Comparison of ENCODE assay signal across 14 cellular contexts in the genomic region with DNA sequence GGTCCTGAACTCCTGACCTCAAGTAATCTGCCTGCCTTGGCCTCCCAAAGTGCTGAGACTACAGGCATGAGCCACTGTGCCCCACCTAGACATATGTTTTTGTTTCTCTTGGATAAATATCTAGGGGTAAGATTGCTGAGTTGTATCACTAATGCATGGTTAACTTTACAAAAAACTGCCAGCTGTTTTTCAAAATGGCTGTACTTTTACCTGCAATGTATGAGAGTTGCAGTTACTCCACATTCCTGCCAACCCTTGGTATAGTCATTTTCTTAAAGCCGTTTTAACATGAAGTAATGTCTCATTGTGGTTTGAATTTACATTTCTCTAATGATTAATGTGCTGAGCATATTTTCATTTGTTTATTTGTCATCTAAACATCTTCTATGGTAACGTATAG.
"Had no signal": no experiment of that assay in that cellular context is flagged by ENCODE, and none has a peak within 500 bp of the region (broad histone marks: within the 10 kb centered on the region; RNA-seq: fewer than 3 reads in every experiment).

No MANE protein-coding gene starts in this region.

- H3K4me1 ChIP-seq: left ventricle myocardium inferior, thyroid gland had no signal

- ATAC-seq: esophagus mucosa; naive thymus-derived CD8-positive, alpha-beta T cell; stimulated activated naive B cell treated with anti-CD40 and anti-IgM and Interleukin-4, amounts not matched to agents 10 μg/mL and 1 μg/mL and 100 μg/mL, for 72 hours had no signal

- DNase-seq: activated B cell treated with CpG ODN at 0.5 μM for 24 hours; activated CD4-positive, alpha-beta T cell treated with anti-CD3 and anti-CD28 coated beads, Interleukin-2, amount 50 U/mL, for 48 hours; activated naive CD4-positive, alpha-beta T cell; activated naive CD8-positive, alpha-beta T cell treated with anti-CD3 and anti-CD28 coated beads, Interleukin-2, amount 10 ng/mL, durations not matched to agents 7 days and 5 days; anterior cingulate cortex; brain microvascular endothelial cell; hippocampal formation; left ventricle myocardium inferior; naive thymus-derived CD8-positive, alpha-beta T cell; stimulated activated CD4-positive, alpha-beta T cell treated with anti-CD3 and anti-CD28 coated beads, Interleukin-2, amount 100 ng/mL, for 48 hours; stimulated activated naive B cell treated with anti-CD40 and anti-IgM and Interleukin-4, amounts not matched to agents 10 μg/mL and 1 μg/mL and 100 μg/mL, for 72 hours; thyroid gland had no signal

- H3K9me3 Mint-ChIP-seq: activated naive CD8-positive, alpha-beta T cell treated with anti-CD3 and anti-CD28 coated beads, Interleukin-2, amount 10 ng/mL, durations not matched to agents 7 days and 5 days; naive thymus-derived CD8-positive, alpha-beta T cell had no signal

- H3K27ac ChIP-seq: brain microvascular endothelial cell, left ventricle myocardium inferior, thyroid gland had no signal

- H3K27ac Mint-ChIP-seq: activated B cell treated with CpG ODN at 0.5 μM for 24 hours; activated naive CD8-positive, alpha-beta T cell treated with anti-CD3 and anti-CD28 coated beads, Interleukin-2, amount 10 ng/mL, durations not matched to agents 7 days and 5 days; memory B cell; stimulated activated naive B cell treated with anti-CD40 and anti-IgM and Interleukin-4, amounts not matched to agents 10 μg/mL and 1 μg/mL and 100 μg/mL, for 72 hours had no signal

- H3K4me1 Mint-ChIP-seq: activated B cell treated with CpG ODN at 0.5 μM for 24 hours; memory B cell; stimulated activated naive B cell treated with anti-CD40 and anti-IgM and Interleukin-4, amounts not matched to agents 10 μg/mL and 1 μg/mL and 100 μg/mL, for 72 hours had no signal

- H3K27me3 Mint-ChIP-seq: activated B cell treated with CpG ODN at 0.5 μM for 24 hours; activated naive CD8-positive, alpha-beta T cell treated with anti-CD3 and anti-CD28 coated beads, Interleukin-2, amount 10 ng/mL, durations not matched to agents 7 days and 5 days; memory B cell; naive thymus-derived CD8-positive, alpha-beta T cell; stimulated activated naive B cell treated with anti-CD40 and anti-IgM and Interleukin-4, amounts not matched to agents 10 μg/mL and 1 μg/mL and 100 μg/mL, for 72 hours had no signal

- H3K4me3 ChIP-seq: left ventricle myocardium inferior, thyroid gland had no signal

- H3K27me3 ChIP-seq: brain microvascular endothelial cell, thyroid gland had no signal

- H3K4me3 Mint-ChIP-seq: activated B cell treated with CpG ODN at 0.5 μM for 24 hours; activated naive CD8-positive, alpha-beta T cell treated with anti-CD3 and anti-CD28 coated beads, Interleukin-2, amount 10 ng/mL, durations not matched to agents 7 days and 5 days; memory B cell; naive thymus-derived CD8-positive, alpha-beta T cell; stimulated activated naive B cell treated with anti-CD40 and anti-IgM and Interleukin-4, amounts not matched to agents 10 μg/mL and 1 μg/mL and 100 μg/mL, for 72 hours had no signal

- H3K9me3 ChIP-seq: left ventricle myocardium inferior, thyroid gland had no signal
